9 cellular contexts compared by ENCODE assay signal in the genomic region with DNA sequence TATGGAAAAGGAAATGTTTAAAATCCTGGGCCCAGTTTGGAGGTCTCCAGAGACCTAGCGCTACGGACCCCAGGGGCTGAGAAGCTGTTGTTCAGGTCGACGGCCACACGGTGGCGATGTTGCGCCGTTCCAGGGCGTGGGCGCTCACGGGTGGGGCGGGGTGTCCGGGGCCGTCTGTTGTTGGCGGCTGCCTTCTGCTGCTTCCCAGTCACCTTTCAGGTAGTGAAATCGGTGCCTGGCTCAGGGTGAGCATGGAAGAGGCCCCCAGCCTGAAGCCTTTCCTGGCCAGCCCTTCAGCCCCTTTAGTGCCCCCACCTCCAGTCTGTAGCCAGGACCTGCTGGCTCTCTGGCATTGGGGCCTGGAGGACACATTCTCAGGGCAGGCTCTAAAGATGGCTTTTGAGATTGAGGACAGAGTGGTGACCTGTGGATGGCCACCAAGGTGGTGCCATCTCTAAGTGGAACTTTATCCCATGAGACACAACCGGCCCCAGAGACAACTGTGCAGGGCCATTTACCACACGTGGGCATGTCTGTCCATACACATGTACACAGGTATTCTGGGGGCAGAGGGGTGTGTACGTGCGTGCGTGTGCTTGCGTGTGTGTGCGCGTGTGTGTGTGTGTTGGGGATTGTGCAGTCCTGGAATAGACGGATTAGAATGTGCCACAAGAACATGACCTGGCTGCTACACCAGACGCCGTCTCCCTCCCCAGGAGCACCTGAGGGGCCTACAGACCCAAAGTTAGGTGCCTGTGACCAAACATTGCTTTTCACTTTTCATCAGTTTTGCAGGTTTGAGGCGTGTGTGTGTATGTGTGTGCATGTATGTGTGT. TPM values are rescaled to one million over a fixed set of nuclear protein-coding genes. Genes with fewer than 3 reads are reported as not detected.
DNase-seq lines count a peak whose midpoint lies in the region; ATAC-seq and TF ChIP-seq lines count a peak whose summit lies in the region.
"Had no signal": no experiment of that assay in that cellular context is flagged by ENCODE, and none has a peak within 500 bp of the region (broad histone marks: within the 10 kb centered on the region; RNA-seq: fewer than 3 reads in every experiment).

No MANE protein-coding gene starts in this region.

- peaks cover 6% of the 10 kb centered on the region for H3K27me3 Mint-ChIP-seq in CD8-positive, alpha-beta T cell (ENCODE audit: low read depth)

- peak; percentile 97 for TF ChIP-seq CTCF in CD8-positive, alpha-beta T cell (IDR thresholded peaks at IDR 0.05)
- TF ChIP-seq CTCF in prostate gland (IDR thresholded peaks at IDR 0.05) (peak; percentile 84 to 89 (median 87)), vagina (IDR thresholded peaks at IDR 0.05) (peak; percentile 64 to 87 (median 74))

- H3K36me3 Mint-ChIP-seq in CD8-positive, alpha-beta T cell, result no peaks in the 10 kb centered on the region

- no peak overlapping the region for H3K27ac ChIP-seq in CD8-positive, alpha-beta T cell (ENCODE audit: low read depth, low read length)
- H3K27ac ChIP-seq in SJSA1 (no peak overlapping the region), prostate gland (no peak overlapping the region), vagina (no peak overlapping the region)

- DNase-seq in CD8-positive, alpha-beta T cell, result peak; percentile 43 to 87 (median 67)
- peak; percentile 67 for DNase-seq in HPDE6-E6E7 (ENCODE audit: extremely low spot score)
- DNase-seq in SJSA1 (ENCODE audit: low read depth in 1 of 2, low spot score in 2 of 2), result peak; percentile 17 to 48
- DNase-seq in activated naive CD4-positive, alpha-beta T cell (lab: John Stamatoyannopoulos, UW), result peak; percentile 49 to 68 (median 57)
- DNase-seq in Right ventricle myocardium superior, result peak; percentile 83
- peak; percentile 39 for DNase-seq in prostate gland (ENCODE audit: low spot score)
- peak in 1 of 2 donors; percentile 77 for DNase-seq in vagina (ENCODE audit: extremely low spot score in 2 of 2)

- no peaks in the 10 kb centered on the region for H3K27me3 ChIP-seq in CD8-positive, alpha-beta T cell (ENCODE audit: insufficient read depth, low read length)
- H3K27me3 ChIP-seq in SJSA1 (replicated peaks) (no peaks in the 10 kb centered on the region), prostate gland (replicated peaks; ENCODE audit: insufficient read depth) (no peaks in the 10 kb centered on the region), vagina (no peaks in the 10 kb centered on the region)

- no peak overlapping the region for H3K27ac Mint-ChIP-seq in CD8-positive, alpha-beta T cell

- WGBS in prostate gland, result 35% methylated on average over 28 of the region's 28 CpGs

- ATAC-seq in CD8-positive, alpha-beta T cell, result peak; percentile 98
- peak; percentile 91 for ATAC-seq in GM19438 (IDR thresholded peaks at IDR 0.05; ENCODE audit: low read depth, unreplicated experiment)
- ATAC-seq in Right ventricle myocardium superior (ENCODE audit: poor library complexity), result peak; percentile 90

- H3K36me3 ChIP-seq in CD8-positive, alpha-beta T cell (ENCODE audit: insufficient read depth, low read length), result no peaks in the 10 kb centered on the region
- H3K36me3 ChIP-seq in SJSA1 (no peaks in the 10 kb centered on the region), prostate gland (no peaks in the 10 kb centered on the region), vagina (no peaks in the 10 kb centered on the region)

- no peaks in the 10 kb centered on the region for H3K4me1 Mint-ChIP-seq in CD8-positive, alpha-beta T cell (ENCODE audit: low read depth)

- TF ChIP-seq POLR2A in prostate gland (IDR thresholded peaks at IDR 0.05) (no peak), vagina (IDR thresholded peaks at IDR 0.05) (no peak)

- POLR2A ChIA-PET in CD8-positive, alpha-beta T cell (lab: Charles Lee), result no interaction called here

- no peak overlapping the region for H3K4me3 Mint-ChIP-seq in CD8-positive, alpha-beta T cell

- CTCF ChIA-PET in CD8-positive, alpha-beta T cell (lab: Charles Lee), result interaction anchor here (0.6 to 4.1 kb wide), 30 partner anchors 9 to 686 kb away, joined by 3 to 27 read pairs (median 4); no protein-coding TSS in a partner anchor

- intact Hi-C loops in CD8-positive, alpha-beta T cell (cut with DNase I, micrococcal nuclease), result loop anchor here (1.0 to 10.0 kb wide), 6 partner anchors 157 to 681 kb away; no protein-coding TSS in a partner anchor
- intact Hi-C loops in Right ventricle myocardium superior (cut with DNase I) (loop anchor here (5.0 kb wide), 1 partner anchor 209 kb away; no protein-coding TSS in a partner anchor), prostate gland (cut with DNase I) (loop anchor here (5.0 to 10.0 kb wide), 2 partner anchors 99 to 681 kb away; a partner anchor contains a TSS), vagina (cut with DNase I) (loop anchor here (10.0 kb wide), 1 partner anchor 211 kb away; a partner anchor contains a TSS)

- no peak overlapping the region for H3K4me3 ChIP-seq in CD8-positive, alpha-beta T cell (ENCODE audit: low read depth, low read length)
- H3K4me3 ChIP-seq in SJSA1 (no peak overlapping the region), prostate gland (no peak overlapping the region), vagina (no peak overlapping the region)

- no peaks in the 10 kb centered on the region for H3K9me3 ChIP-seq in CD8-positive, alpha-beta T cell (ENCODE audit: low read length)
- H3K9me3 ChIP-seq in SJSA1 (replicated peaks) (no peaks in the 10 kb centered on the region), prostate gland (no peaks in the 10 kb centered on the region), vagina (no peaks in the 10 kb centered on the region)

- no peaks in the 10 kb centered on the region for H3K4me1 ChIP-seq in CD8-positive, alpha-beta T cell (ENCODE audit: insufficient read depth, low read length)
- H3K4me1 ChIP-seq in SJSA1 (replicated peaks), result no peaks in the 10 kb centered on the region; the same call in 1 of the 2 replicates
- no peaks in the 10 kb centered on the region for H3K4me1 ChIP-seq in prostate gland (replicated peaks)
- H3K4me1 ChIP-seq in vagina, result no peaks in the 10 kb centered on the region

- H3K9me3 Mint-ChIP-seq in CD8-positive, alpha-beta T cell, result no peaks in the 10 kb centered on the region

RNA-seq across cellular contexts. Expression of a gene that starts 53.8 kb away (rescaled TPM):
- under 1 TPM; 0.16 to 0.17 TPM for total RNA-seq in CD8-positive, alpha-beta T cell
- not detected in 2 replicates for total RNA-seq in SJSA1 (2014; rRNA removed; shearing (Covaris generic))
- total RNA-seq in Right ventricle myocardium superior, result 1.8 TPM
- 100 to 1,000 TPM in 1 of 2 donors, 10 to 100 TPM in 1; 39.8 to 114 TPM for total RNA-seq in prostate gland
- 43.2 TPM for total RNA-seq in vagina
- total RNA-seq: T-helper 1 cell treated with Interleukin-12 subunit alpha and Interleukin-12 subunit beta and Interleukin-4 antibody, amounts not matched to agents 30 ng/mL and 1 ng/mL, for 36 hours had no signal

Comparison
In these comparisons a context has a peak if more than half of its experiments do, and no peak if none do; other contexts are left out.
1. RNA of a gene that starts 53.8 kb away (total RNA-seq): 39.8 to 114 TPM in prostate gland and 43.2 TPM in vagina (single experiment); 1.8 TPM in Right ventricle myocardium superior (single experiment), 0.16 to 0.17 TPM in CD8-positive, alpha-beta T cell and not detected in SJSA1; every median in the first group is over 10 times any median in the second.
2. Peak in every context shown above with its lines, with median percentiles within 50 percentile points of each other: ATAC-seq and CTCF ChIP-seq.